ENCODE assay signal across 22 cellular contexts in the genomic region with DNA sequence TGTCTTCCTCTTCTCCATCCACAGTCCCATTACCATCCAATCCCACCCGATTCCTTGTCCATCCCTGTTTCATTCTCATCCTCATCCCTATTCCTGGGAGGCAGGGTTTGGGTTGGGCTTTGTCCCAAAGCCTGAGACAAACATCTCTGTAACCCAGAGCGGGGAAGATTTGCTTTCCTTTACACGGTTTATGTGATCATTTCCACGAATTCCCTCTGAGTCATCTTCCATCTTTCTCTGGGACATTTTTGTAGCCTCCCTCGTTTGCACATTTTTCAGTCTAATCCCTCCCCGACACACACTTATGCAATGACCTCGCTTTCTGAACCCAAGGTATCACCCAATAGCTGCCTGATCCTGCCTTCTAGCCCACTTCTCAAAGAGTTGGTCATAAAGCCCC. TPM values are rescaled to one million over a fixed set of nuclear protein-coding genes. Genes with fewer than 3 reads are reported as not detected.
DNase-seq lines count a peak whose midpoint lies in the region; FAIRE-seq and TF ChIP-seq lines count a peak whose summit lies in the region.
"Had no signal": no experiment of that assay in that cellular context is flagged by ENCODE, and none has a peak within 500 bp of the region (broad histone marks: within the 10 kb centered on the region; RNA-seq: fewer than 3 reads in every experiment).

No MANE protein-coding gene starts in this region.

- H3K18ac ChIP-seq in mesenchymal stem cell (ENCODE audit: low read depth in 1 of 2, low read length in 2 of 2), result no peak overlapping the region

- no peak overlapping the region for H3K14ac ChIP-seq in mesenchymal stem cell (ENCODE audit: low read length in 2 of 2)

- H2AK5ac ChIP-seq in mesenchymal stem cell (ENCODE audit: low read length, severe bottlenecking), result no peak overlapping the region

- no peak overlapping the region for H3K4me3 ChIP-seq in AG09309 (ENCODE audit: control insufficient read depth, low read depth, low read length)
- no peak overlapping the region for H3K4me3 ChIP-seq in cardiac fibroblast (replicated peaks in 1 of 2; ENCODE audit: low read depth in 2 of 2, low read length in 2 of 2)
- no peak overlapping the region for H3K4me3 ChIP-seq in mesenchymal stem cell (ENCODE audit: insufficient read depth in 1 of 2, low read depth in 1 of 2, low read length in 2 of 2)
- H3K4me3 ChIP-seq: left ventricle myocardium inferior, thoracic aorta had no signal

- DNase-seq in AG09309 (ENCODE audit: low read depth), result peak; percentile 17
- peak; percentile 16 for DNase-seq in HT1080 (ENCODE audit: low read depth)
- peak; percentile 39 to 59 for DNase-seq in cardiac fibroblast (ENCODE audit: low read depth in 2 of 2)
- peak; percentile 63 for DNase-seq in mesenchymal stem cell
- no peak for DNase-seq in NCI-H1105 treated with DMSO at 0.1 percent for 48 hours (lab: John Stamatoyannopoulos, UW)
- no peak for DNase-seq in NCI-H82 (lab: John Stamatoyannopoulos, UW)
- no peak for DNase-seq in GM12891 (ENCODE audit: insufficient read length, low spot score)
- no peak for DNase-seq in T-helper 1 cell
- DNase-seq: BE2C; effector memory CD8-positive, alpha-beta T cell; NCI-H345; stimulated activated CD4-positive, alpha-beta T cell treated with anti-CD3 and anti-CD28 coated beads, Interleukin-4, amount 100 ng/mL, for 4 hours; stimulated activated CD8-positive, alpha-beta memory T cell treated with anti-CD3 and anti-CD28 coated beads, Interleukin-4, amount 100 ng/mL, for 48 hours had no signal

- no peak overlapping the region for H3K4me2 ChIP-seq in mesenchymal stem cell (ENCODE audit: low read length, poor library complexity, severe bottlenecking)

- TF ChIP-seq POLR2A in GM12891 (IDR thresholded peaks at IDR 0.05; ENCODE audit: low read depth, low read length), result no peak

- no peak overlapping the region for H3K23ac ChIP-seq in mesenchymal stem cell (ENCODE audit: low read length in 2 of 2)

- no peak for TF ChIP-seq CTCF in AG09309 (IDR thresholded peaks at IDR 0.05; ENCODE audit: control insufficient read depth, insufficient read depth, low read depth, low read length, missing control alignments)
- TF ChIP-seq CTCF in cardiac fibroblast (IDR thresholded peaks at IDR 0.05; ENCODE audit: low read depth, low read length), result no peak

- no peak for FAIRE-seq in GM12891 (lab: Jason Lieb, UNC)
- FAIRE-seq: D721Med, frontal cortex, H54 had no signal

- no peaks in the 10 kb centered on the region for H3K4me1 ChIP-seq in mesenchymal stem cell (ENCODE audit: control insufficient read depth, insufficient read depth, low read depth, low read length)
- H3K4me1 ChIP-seq: parathyroid adenoma had no signal

- no peak overlapping the region for H4K91ac ChIP-seq in mesenchymal stem cell (ENCODE audit: low read length)

- no peak overlapping the region for H2BK5ac ChIP-seq in mesenchymal stem cell (ENCODE audit: low read depth, low read length, poor library complexity, severe bottlenecking)

- H3K36me3 ChIP-seq in mesenchymal stem cell (ENCODE audit: control insufficient read depth in 1 of 2, insufficient read depth in 2 of 2, low read depth in 1 of 2, low read length in 2 of 2), result no peaks in the 10 kb centered on the region
- H3K36me3 ChIP-seq: BE2C, left ventricle myocardium inferior, thoracic aorta had no signal

- H2BK12ac ChIP-seq in mesenchymal stem cell (ENCODE audit: low read length in 2 of 2), result no peak overlapping the region

- no peaks in the 10 kb centered on the region for H3K9me3 ChIP-seq in mesenchymal stem cell (ENCODE audit: control insufficient read depth, low read length)
- H3K9me3 ChIP-seq: BE2C, left ventricle myocardium inferior, thoracic aorta had no signal

- H2AFZ ChIP-seq in mesenchymal stem cell (ENCODE audit: low read depth, low read length), result no peak overlapping the region
- H2AFZ ChIP-seq: parathyroid adenoma had no signal

- no peak overlapping the region for H2BK15ac ChIP-seq in mesenchymal stem cell (ENCODE audit: low read depth, poor library complexity, severe bottlenecking)

- no peak overlapping the region for H3K9ac ChIP-seq in mesenchymal stem cell (ENCODE audit: low read length)
- H3K9ac ChIP-seq: parathyroid adenoma had no signal

- H4K8ac ChIP-seq in mesenchymal stem cell (ENCODE audit: low read length), result no peak overlapping the region

- H3K4ac ChIP-seq in mesenchymal stem cell (ENCODE audit: low read depth in 1 of 2, low read length in 2 of 2), result no peak overlapping the region

- 47% methylated on average over 7 of the region's 7 CpGs for whole genome bisulfite sequencing in mesenchymal stem cell

- no peak overlapping the region for H3K27ac ChIP-seq in mesenchymal stem cell (ENCODE audit: low read length, poor library complexity, severe bottlenecking)
- H3K27ac ChIP-seq: left ventricle myocardium inferior, parathyroid adenoma, thoracic aorta had no signal

- H3K79me1 ChIP-seq in mesenchymal stem cell (replicated peaks; ENCODE audit: low read length, poor library complexity, severe bottlenecking), result no peaks in the 10 kb centered on the region

- no peak overlapping the region for H2BK120ac ChIP-seq in mesenchymal stem cell (ENCODE audit: low read depth, low read length)

- peaks cover 37 to 67% of the 10 kb centered on the region in 2 experiments for H3K27me3 ChIP-seq in mesenchymal stem cell (ENCODE audit: control insufficient read depth in 1 of 2, insufficient read depth in 1 of 2, low read length in 2 of 2)
- H3K27me3 ChIP-seq: BE2C had no signal

TF ChIP-seq in GM12891, 5 proteins besides CTCF, POLR2A, EP300 and RAD21:
- TF ChIP-seq TAF1 (IDR thresholded peaks at IDR 0.05; ENCODE audit: low read depth, low read length) (no peak), POLR2AphosphoS5 (IDR thresholded peaks at IDR 0.05; ENCODE audit: low read depth, low read length) (no peak), PAX5 (IDR thresholded peaks at IDR 0.05; ENCODE audit: insufficient read depth, low read length, severe bottlenecking) (no peak)

RNA-seq across cellular contexts. Expression of a gene that starts 22.8 kb away (rescaled TPM):
- total RNA-seq in HT1080 (2014; rRNA removed; shearing (Covaris generic)), result under 0.01 and 0.03 TPM in 2 replicates
- 0.02 and 0.08 TPM in 2 replicates for polyA plus RNA-seq in HT1080 (2015; cell fraction: cytosol; rRNA removed)
- polyA plus RNA-seq in HT1080 (2015; cell fraction: nucleus; rRNA removed), result 0.04 and 0.10 TPM in 2 replicates
- not detected for polyA plus RNA-seq in mesenchymal stem cell (2013, experiment 1 of 2)
- not detected for polyA plus RNA-seq in mesenchymal stem cell (2013, experiment 2 of 2)
- 0.04 TPM for polyA plus RNA-seq in GM12891 (2012; ENCODE audit: low read depth, missing spikeins)
- total RNA-seq: frontal cortex; T-helper 1 cell treated with Interleukin-12 subunit alpha and Interleukin-12 subunit beta and Interleukin-4 antibody, amounts not matched to agents 30 ng/mL and 1 ng/mL, for 36 hours had no signal

RNA-seq across cellular contexts. Expression of a gene that starts 23.0 kb away (rescaled TPM):
- total RNA-seq in HT1080 (2014; rRNA removed; shearing (Covaris generic)), result not detected in 2 replicates
- not detected in 2 replicates for polyA plus RNA-seq in HT1080 (2015; cell fraction: cytosol; rRNA removed)
- not detected in 2 replicates for polyA plus RNA-seq in HT1080 (2015; cell fraction: nucleus; rRNA removed)
- not detected for polyA plus RNA-seq in mesenchymal stem cell (2013, experiment 1 of 2)
- not detected for polyA plus RNA-seq in mesenchymal stem cell (2013, experiment 2 of 2)
- polyA plus RNA-seq in GM12891 (2012; ENCODE audit: low read depth, missing spikeins), result not detected
- total RNA-seq: frontal cortex; left ventricle myocardium inferior; Right ventricle myocardium inferior; T-helper 1 cell treated with Interleukin-12 subunit alpha and Interleukin-12 subunit beta and Interleukin-4 antibody, amounts not matched to agents 30 ng/mL and 1 ng/mL, for 36 hours; thoracic aorta; WTC11 had no signal

RNA-seq across cellular contexts. Expression of a gene that starts 38.5 kb away (rescaled TPM):
- 0.06 and 0.30 TPM in 2 replicates for total RNA-seq in HT1080 (2014; rRNA removed; shearing (Covaris generic))
- polyA plus RNA-seq in HT1080 (2015; cell fraction: cytosol; rRNA removed), result 0.08 TPM in 2 replicates
- 1.3 TPM in 1 of 2 replicates, not detected in the other for polyA plus RNA-seq in HT1080 (2015; cell fraction: nucleus; rRNA removed)
- not detected for polyA plus RNA-seq in mesenchymal stem cell (2013, experiment 1 of 2)
- not detected for polyA plus RNA-seq in mesenchymal stem cell (2013, experiment 2 of 2)
- not detected for polyA plus RNA-seq in GM12891 (2012; ENCODE audit: low read depth, missing spikeins)
- total RNA-seq: frontal cortex had no signal

RNA-seq across cellular contexts. Expression of a gene that starts 38.6 kb away (rescaled TPM):
- total RNA-seq in HT1080 (2014; rRNA removed; shearing (Covaris generic)), result not detected in 2 replicates
- polyA plus RNA-seq in HT1080 (2015; cell fraction: cytosol; rRNA removed), result 0.01 TPM in 1 of 2 replicates, not detected in the other
- 0.10 TPM in 1 of 2 replicates, not detected in the other for polyA plus RNA-seq in HT1080 (2015; cell fraction: nucleus; rRNA removed)
- polyA plus RNA-seq in mesenchymal stem cell (2013, experiment 1 of 2), result not detected
- not detected for polyA plus RNA-seq in mesenchymal stem cell (2013, experiment 2 of 2)
- 0.62 TPM for polyA plus RNA-seq in GM12891 (2012; ENCODE audit: low read depth, missing spikeins)
- total RNA-seq: frontal cortex had no signal

Comparison
In these comparisons a context has a peak if more than half of its experiments do, and no peak if none do; other contexts are left out.
1. DNase-seq: peak in AG09309 (single experiment), HT1080 (single experiment), cardiac fibroblast (2 of 2) and mesenchymal stem cell (single experiment); none in NCI-H1105 treated with DMSO at 0.1 percent for 48 hours (single experiment), NCI-H82 (single experiment), GM12891 (single experiment) and T-helper 1 cell (0 of 5).